In the genomic region with DNA sequence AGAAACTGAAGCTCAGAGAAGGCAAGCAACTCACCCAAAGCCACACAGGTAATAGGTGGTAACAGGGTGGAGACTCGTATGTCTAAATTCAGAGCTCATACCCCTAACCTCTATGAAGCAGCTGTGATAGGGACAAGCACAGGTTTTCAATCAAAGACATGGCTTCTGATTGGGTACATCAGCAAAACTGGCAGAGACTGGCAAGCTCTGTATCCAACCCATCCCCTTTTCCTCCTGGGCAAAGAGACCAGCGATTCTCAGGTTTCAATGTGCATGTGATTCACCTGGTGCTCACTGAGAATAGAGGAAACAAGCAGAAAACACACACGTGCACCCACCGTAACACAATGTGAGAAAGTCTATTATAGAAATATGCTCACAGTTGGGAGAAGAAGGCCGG, we compare ENCODE assay signal across 14 cellular contexts.
"Had no signal": no experiment of that assay in that cellular context is flagged by ENCODE, and none has a peak within 500 bp of the region (broad histone marks: within the 10 kb centered on the region; RNA-seq: fewer than 3 reads in every experiment).

No MANE protein-coding gene starts in this region.

- H3K4me3 ChIP-seq: hepatocyte, ovary had no signal

- H3K4me1 Mint-ChIP-seq: central memory CD8-positive, alpha-beta T cell had no signal

- H3K9me3 Mint-ChIP-seq: central memory CD8-positive, alpha-beta T cell; neural crest cell had no signal

- DNase-seq: activated CD4-positive, alpha-beta T cell treated with anti-CD3 and anti-CD28 coated beads, Interleukin-2, amount 50 U/mL, for 1 hour; activated CD4-positive, CD25-positive, alpha-beta regulatory T cell; activated naive CD4-positive, alpha-beta T cell treated with anti-CD3 and anti-CD28 coated beads, Interleukin-2, amount 50 U/mL, for 16 hours; cortex of kidney; effector CD8-positive, alpha-beta T cell; kidney glomerular epithelial cell; ovary; stimulated activated CD4-positive, alpha-beta T cell treated with anti-CD3 and anti-CD28 coated beads, Interleukin-2, amount 100 ng/mL, for 48 hours; stimulated activated naive CD4-positive, alpha-beta T cell treated with Interleukin-2 at 50 U/mL for 16 hours; trophoblast cell had no signal

- H3K27me3 ChIP-seq: hepatocyte, ovary had no signal

- H3K27ac ChIP-seq: epithelial cell of prostate, hepatocyte, ovary had no signal

- H3K4me3 Mint-ChIP-seq: central memory CD8-positive, alpha-beta T cell; neural crest cell had no signal

- H3K36me3 ChIP-seq: ovary had no signal

- H3K9me3 ChIP-seq: ovary had no signal
